ENCODE assay signal across 8 cellular contexts in the genomic region with DNA sequence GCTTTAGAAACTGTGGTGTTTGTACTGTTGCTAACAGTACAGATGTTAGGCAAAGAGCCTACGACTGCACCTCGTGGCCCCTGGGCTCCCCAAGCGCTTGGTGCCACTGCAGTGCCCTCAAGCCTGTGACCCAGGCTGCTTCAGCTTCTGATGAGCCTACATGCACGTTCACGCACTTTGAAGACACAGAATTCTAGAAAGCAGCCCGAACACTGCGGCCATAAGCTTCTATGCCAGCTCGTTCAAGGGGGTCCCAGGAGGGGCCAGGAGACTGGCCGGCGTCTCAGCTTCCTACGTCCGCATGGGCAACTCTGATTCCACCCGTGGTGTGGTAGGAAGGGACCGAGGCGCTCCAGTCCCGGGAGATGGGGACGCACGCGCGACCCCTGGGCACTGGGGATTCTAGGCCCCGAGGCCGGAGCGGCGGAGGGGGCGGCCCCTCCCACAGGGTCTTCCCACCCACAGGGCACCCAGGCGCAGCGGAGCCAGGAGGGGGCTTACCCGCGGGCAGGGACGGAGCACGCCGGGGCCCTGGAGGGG. TPM values are rescaled to one million over a fixed set of nuclear protein-coding genes. Genes with fewer than 3 reads are reported as not detected.
DNase-seq lines count a peak whose midpoint lies in the region; ATAC-seq and TF ChIP-seq lines count a peak whose summit lies in the region.

No MANE protein-coding gene starts in this region.

- no peaks in the 10 kb centered on the region for H3K4me1 ChIP-seq in GM23248 (ENCODE audit: insufficient read depth)
- H3K4me1 ChIP-seq in heart right ventricle, result peaks cover 7 to 20% (median 12%) of the 10 kb centered on the region in 9 donors

- no peak for TF ChIP-seq CTCF in heart right ventricle (IDR thresholded peaks at IDR 0.05)

- no peaks in the 10 kb centered on the region for H3K9me3 ChIP-seq in GM23248 (ENCODE audit: low read depth)
- H3K9me3 ChIP-seq in heart right ventricle, result no peaks in the 10 kb centered on the region

- 0 out of 2 replicates have a peak overlapping the region, but pooled peaks have one; percentile 20 for H2AFZ ChIP-seq in GM23248

- H3K27ac ChIP-seq in GM23248 (no peak overlapping the region), heart right ventricle (peak overlapping the region in 8 of 10 donors; percentile 18 to 74 (median 64))

- in situ Hi-C loops in GM23248 (cut with MboI), result no loop called here

- H3K4me2 ChIP-seq in GM23248 (ENCODE audit: unreplicated experiment), result no peak overlapping the region

- peak overlapping the region; percentile 50 for H3K4me3 ChIP-seq in GM23248
- peak overlapping the region; percentile 58 to 80 (median 68) for H3K4me3 ChIP-seq in heart right ventricle

- H3K9ac ChIP-seq in GM23248, result no peak overlapping the region

- intact Hi-C loops in heart right ventricle (cut with DNase I), result loop anchor here in 1 of 10 donors (5.0 kb wide), 1 partner anchor 33 kb away; no protein-coding TSS in a partner anchor

- no peaks in the 10 kb centered on the region for H3K9me2 ChIP-seq in GM23248 (ENCODE audit: insufficient read depth)

- whole genome bisulfite sequencing in GM23248 (ENCODE audit: low coverage in 1 of 2, low lambda C conversion rate in 2 of 2, missing lambda C conversion rate in 2 of 2), 2 experiments, result 13 to 14% methylated on average over 23 to 32 of the region's 32 CpGs
- WGBS in heart right ventricle, 2 donors, result 8% methylated on average over 32 of the region's 32 CpGs

- H3K36me3 ChIP-seq in GM23248 (ENCODE audit: low read depth), result no peaks in the 10 kb centered on the region
- no peaks in the 10 kb centered on the region for H3K36me3 ChIP-seq in heart right ventricle

- DNase-seq in GM23248 (peak; percentile 13), heart right ventricle (no peak), retina (peak; percentile 72), A172 (ENCODE audit: low spot score) (no peak), DMS153 (lab: John Stamatoyannopoulos, UW) (no peak), NCI-H1694 treated with DMSO at 0.1 percent for 48 hours (lab: John Stamatoyannopoulos, UW) (no peak)

- H3K27me3 ChIP-seq in GM23248 (replicated peaks; ENCODE audit: insufficient read depth) (peaks cover 32% of the 10 kb centered on the region), heart right ventricle (peaks cover 0 to 33% (median 0%) of the 10 kb centered on the region in 7 donors)

- no peaks in the 10 kb centered on the region for H3F3A ChIP-seq in GM23248 (ENCODE audit: insufficient read depth)

- no peaks in the 10 kb centered on the region for H4K20me1 ChIP-seq in GM23248 (ENCODE audit: insufficient read depth)

- ATAC-seq in SK-N-SH treated with all-trans-retinoic acid at 6 μM for 48 hours, result peak; percentile 14; the same call in 1 of the 3 replicates
- peak in 6 of 8 donors; percentile 5 to 34 (median 14) for ATAC-seq in heart right ventricle
- ATAC-seq in GM21825 (IDR thresholded peaks at IDR 0.05; ENCODE audit: unreplicated experiment), result no peak

- no peaks in the 10 kb centered on the region for H3K79me2 ChIP-seq in GM23248 (ENCODE audit: insufficient read depth)

TF ChIP-seq in SK-N-SH treated with all-trans-retinoic acid at 6 μM for 48 hours, 23 proteins besides CTCF, POLR2A, EP300 and RAD21:
- TF ChIP-seq ARNTL (CRISPR knock-in tag; IDR thresholded peaks at IDR 0.05; ENCODE audit: borderline replicate concordance, low read depth) (no peak), ZNF8 (CRISPR knock-in tag; IDR thresholded peaks at IDR 0.05) (no peak), CSDC2 (CRISPR knock-in tag; IDR thresholded peaks at IDR 0.05) (no peak), TCF4 (CRISPR knock-in tag; IDR thresholded peaks at IDR 0.05; ENCODE audit: borderline replicate concordance) (no peak), ZFP3 (CRISPR knock-in tag; IDR thresholded peaks at IDR 0.05) (no peak)
- TF ChIP-seq, protein P1, sequence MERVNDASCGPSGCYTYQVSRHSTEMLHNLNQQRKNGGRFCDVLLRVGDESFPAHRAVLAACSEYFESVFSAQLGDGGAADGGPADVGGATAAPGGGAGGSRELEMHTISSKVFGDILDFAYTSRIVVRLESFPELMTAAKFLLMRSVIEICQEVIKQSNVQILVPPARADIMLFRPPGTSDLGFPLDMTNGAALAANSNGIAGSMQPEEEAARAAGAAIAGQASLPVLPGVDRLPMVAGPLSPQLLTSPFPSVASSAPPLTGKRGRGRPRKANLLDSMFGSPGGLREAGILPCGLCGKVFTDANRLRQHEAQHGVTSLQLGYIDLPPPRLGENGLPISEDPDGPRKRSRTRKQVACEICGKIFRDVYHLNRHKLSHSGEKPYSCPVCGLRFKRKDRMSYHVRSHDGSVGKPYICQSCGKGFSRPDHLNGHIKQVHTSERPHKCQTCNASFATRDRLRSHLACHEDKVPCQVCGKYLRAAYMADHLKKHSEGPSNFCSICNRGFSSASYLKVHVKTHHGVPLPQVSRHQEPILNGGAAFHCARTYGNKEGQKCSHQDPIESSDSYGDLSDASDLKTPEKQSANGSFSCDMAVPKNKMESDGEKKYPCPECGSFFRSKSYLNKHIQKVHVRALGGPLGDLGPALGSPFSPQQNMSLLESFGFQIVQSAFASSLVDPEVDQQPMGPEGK (CRISPR knock-in tag; IDR thresholded peaks at IDR 0.05; ENCODE audit: borderline replicate concordance), result no peak
TF ChIP-seq in SK-N-SH treated with all-trans-retinoic acid at 6 μM for 48 hours: peak in this region for 0.

RNA-seq across cellular contexts. Expression of gene MYO5C, which starts 0.7 kb away (rescaled TPM):
- not detected in 2 replicates for total RNA-seq in GM23248 (2014; rRNA removed; shearing (Covaris generic))
- polyA plus RNA-seq in GM23248 (2016; fragmentation: Nextera tagmentation; extraction: Ambion mirVana) (not detected in 2 replicates), heart right ventricle (1 to 10 TPM in 1 of 2 donors, under 1 TPM in 1; 0.75 to 1.8 TPM)
- total RNA-seq in heart right ventricle, result 1 to 10 TPM in 9 of 10 donors, under 1 TPM in 1; 0.85 to 3.5 (median 2.3) TPM
- total RNA-seq in A172 (2014; rRNA removed; shearing (Covaris generic)), result 0.88 and 2.1 TPM in 2 replicates

Comparison
In these comparisons a context has a peak if more than half of its experiments do, and no peak if none do; other contexts are left out.
1. DNase-seq: peak in GM23248 (single experiment) and retina (single experiment); none in heart right ventricle (0 of 2), A172 (single experiment), DMS153 (single experiment) and NCI-H1694 treated with DMSO at 0.1 percent for 48 hours (single experiment).